In the genomic region with DNA sequence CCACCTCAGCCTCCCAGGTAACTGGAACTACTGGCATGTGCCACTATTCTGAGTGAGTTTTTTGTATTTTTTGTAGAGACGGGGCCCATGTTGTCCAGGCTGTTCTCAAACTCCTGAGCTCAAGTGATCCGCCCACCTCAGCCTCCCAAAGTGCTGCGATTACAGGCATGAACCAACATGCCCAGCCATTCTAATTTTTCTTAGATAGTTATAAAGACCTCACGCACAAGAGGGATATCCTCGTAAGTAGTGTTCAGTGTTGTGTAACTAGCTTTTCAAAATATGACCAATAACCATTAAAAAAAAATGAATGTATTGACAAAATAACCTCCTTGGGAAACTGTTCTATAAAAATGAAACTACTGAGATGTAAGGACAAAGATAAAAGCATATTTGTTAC, we compare ENCODE assay signal across 26 cellular contexts.
A peak's percentile ranks its signal among the peaks of the same experiment; 100 is the strongest.
DNase-seq lines count a peak whose midpoint lies in the region; ATAC-seq, FAIRE-seq and TF ChIP-seq lines count a peak whose summit lies in the region.
"Had no signal": no experiment of that assay in that cellular context is flagged by ENCODE, and none has a peak within 500 bp of the region (broad histone marks: within the 10 kb centered on the region; RNA-seq: fewer than 3 reads in every experiment).

No MANE protein-coding gene starts in this region.

- no peaks in the 10 kb centered on the region for H3K9me2 ChIP-seq in SK-N-SH

- TF ChIP-seq RAD21 in SK-N-SH (IDR thresholded peaks at IDR 0.05; ENCODE audit: low read length), result no peak

- H3K9me3 Mint-ChIP-seq in WTC11, result peaks cover 13% of the 10 kb centered on the region
- H3K9me3 Mint-ChIP-seq in activated CD4-positive, alpha-beta T cell treated with anti-CD3 and anti-CD28 coated beads, Interleukin-2, amount 10 ng/mL, durations not matched to agents 24 days and 14 days, result peaks cover 6% of the 10 kb centered on the region
- H3K9me3 Mint-ChIP-seq: HFFc6 had no signal

- no peak overlapping the region for H3K4me3 Mint-ChIP-seq in WTC11
- H3K4me3 Mint-ChIP-seq in activated CD4-positive, alpha-beta T cell treated with anti-CD3 and anti-CD28 coated beads, Interleukin-2, amount 10 ng/mL, durations not matched to agents 24 days and 14 days, result no peak overlapping the region
- H3K4me3 Mint-ChIP-seq: CD4-positive, CD25-positive, alpha-beta regulatory T cell; CD8-positive, alpha-beta memory T cell; HFFc6 had no signal

- TF ChIP-seq CTCF in SK-N-SH (IDR thresholded peaks at IDR 0.05), result no peak
- TF ChIP-seq CTCF in WTC11 (IDR thresholded peaks at IDR 0.05), result no peak
- no peak for TF ChIP-seq CTCF in foreskin keratinocyte (conservative IDR thresholded peaks at IDR 0.05)

- no peak overlapping the region for H3K9ac ChIP-seq in SK-N-SH

- peak overlapping the region; percentile 26; the same call in 1 of the 2 replicates for H3K4me2 ChIP-seq in SK-N-SH

- ATAC-seq in SK-N-SH treated with all-trans-retinoic acid at 6 μM for 48 hours (no peak), WTC11 (no peak), foreskin keratinocyte (no peak)
- ATAC-seq: HCT116, K562 had no signal

- CTCF ChIA-PET in SK-N-SH (lab: Yijun Ruan, JAX) (interaction anchor here (1.1 to 2.2 kb wide), 2 partner anchors 11 to 13 kb away, joined by 4 to 5 read pairs; no protein-coding TSS in a partner anchor), WTC11 (lab: Charles Lee) (no interaction called here)

- no peaks in the 10 kb centered on the region for H4K20me1 ChIP-seq in SK-N-SH (ENCODE audit: insufficient read depth)

- intact Hi-C loops in activated CD4-positive, alpha-beta T cell treated with anti-CD3 and anti-CD28 coated beads, Interleukin-2, amount 10 ng/mL, durations not matched to agents 24 days and 14 days (cut with micrococcal nuclease), result no loop called here

- peak overlapping the region; percentile 1; the same call in 1 of the 2 replicates for H3K27ac Mint-ChIP-seq in WTC11
- H3K27ac Mint-ChIP-seq in activated CD4-positive, alpha-beta T cell treated with anti-CD3 and anti-CD28 coated beads, Interleukin-2, amount 10 ng/mL, durations not matched to agents 24 days and 14 days, result no peak overlapping the region
- H3K27ac Mint-ChIP-seq: CD4-positive, CD25-positive, alpha-beta regulatory T cell; CD8-positive, alpha-beta memory T cell; HFFc6 had no signal

- no peaks in the 10 kb centered on the region for H3K27me3 ChIP-seq in SK-N-SH (ENCODE audit: insufficient read depth)
- no peaks in the 10 kb centered on the region for H3K27me3 ChIP-seq in foreskin keratinocyte
- H3K27me3 ChIP-seq: BE2C had no signal

- no peak overlapping the region for H3K27ac ChIP-seq in SK-N-SH (ENCODE audit: low read depth in 2 of 2, low read length in 1 of 2)
- H3K27ac ChIP-seq in foreskin keratinocyte, result no peak overlapping the region

- WGBS in SK-N-SH (ENCODE audit: low lambda C conversion rate), result 52% methylated on average over 5 of the region's 5 CpGs

- H3F3A ChIP-seq in SK-N-SH (replicated peaks; ENCODE audit: insufficient read depth), result no peaks in the 10 kb centered on the region

- H3K36me3 Mint-ChIP-seq in WTC11, result no peaks in the 10 kb centered on the region; the same call in 1 of the 2 replicates
- no peaks in the 10 kb centered on the region for H3K36me3 Mint-ChIP-seq in activated CD4-positive, alpha-beta T cell treated with anti-CD3 and anti-CD28 coated beads, Interleukin-2, amount 10 ng/mL, durations not matched to agents 24 days and 14 days (ENCODE audit: low read depth)
- H3K36me3 Mint-ChIP-seq: CD4-positive, CD25-positive, alpha-beta regulatory T cell; CD8-positive, alpha-beta memory T cell had no signal

- DNase-seq in SK-N-SH (no peak), H54 (ENCODE audit: insufficient read length, low spot score) (no peak), WTC11 (ENCODE audit: low spot score) (no peak), foreskin keratinocyte (peak; percentile 11 to 52), GDM1 (lab: John Stamatoyannopoulos, UW) (no peak), DMS79 treated with DMSO at 0.1 percent for 48 hours (lab: John Stamatoyannopoulos, UW) (no peak)
- DNase-seq in activated CD4-positive, alpha-beta T cell treated with anti-CD3 and anti-CD28 coated beads, Interleukin-2, amount 10 ng/mL, durations not matched to agents 24 days and 14 days, result no peak
- DNase-seq: ACHN; BE2C; C1 segment of cervical spinal cord; CD4-positive, CD25-positive, alpha-beta regulatory T cell; CD8-positive, alpha-beta memory T cell; COR-L47; DMS 273 treated with DMSO at 0.1 percent for 48 hours; DMS53; H7; HFFc6; IMR-90 had no signal

- TF ChIP-seq EP300 in SK-N-SH (IDR thresholded peaks at IDR 0.05; ENCODE audit: borderline replicate concordance in 1 of 2, low read depth in 1 of 2, low read length in 1 of 2), result no peak

- peak; percentile 41 for FAIRE-seq in H54 (lab: Jason Lieb, UNC)
- FAIRE-seq: A204.1, G401.6, GM12892, GM18507, HTR-8/SVneo, K562 had no signal

- H3K4me1 Mint-ChIP-seq in WTC11, result no peaks in the 10 kb centered on the region
- no peaks in the 10 kb centered on the region for H3K4me1 Mint-ChIP-seq in activated CD4-positive, alpha-beta T cell treated with anti-CD3 and anti-CD28 coated beads, Interleukin-2, amount 10 ng/mL, durations not matched to agents 24 days and 14 days
- H3K4me1 Mint-ChIP-seq: CD4-positive, CD25-positive, alpha-beta regulatory T cell; CD8-positive, alpha-beta memory T cell had no signal

- H3K4me3 ChIP-seq in SK-N-SH (ENCODE audit: low read depth in 2 of 2, low read length in 1 of 2), result no peak overlapping the region
- H3K4me3 ChIP-seq: K562 had no signal

- H3K4me1 ChIP-seq in SK-N-SH (ENCODE audit: control insufficient read depth in 1 of 2, insufficient read depth in 2 of 2, low read depth in 1 of 2, low read length in 1 of 2), result no peaks in the 10 kb centered on the region
- no peaks in the 10 kb centered on the region for H3K4me1 ChIP-seq in foreskin keratinocyte
- H3K4me1 ChIP-seq: BE2C had no signal

- POLR2A ChIA-PET in SK-N-SH (lab: Yijun Ruan, JAX), result no interaction called here
- POLR2A ChIA-PET in WTC11 (lab: Charles Lee), result no interaction called here

- peaks cover 9% of the 10 kb centered on the region for H3K27me3 Mint-ChIP-seq in WTC11 (ENCODE audit: low read depth)
- no peaks in the 10 kb centered on the region for H3K27me3 Mint-ChIP-seq in activated CD4-positive, alpha-beta T cell treated with anti-CD3 and anti-CD28 coated beads, Interleukin-2, amount 10 ng/mL, durations not matched to agents 24 days and 14 days
- H3K27me3 Mint-ChIP-seq: CD4-positive, CD25-positive, alpha-beta regulatory T cell; CD8-positive, alpha-beta memory T cell had no signal

- no peaks in the 10 kb centered on the region for H3K79me2 ChIP-seq in SK-N-SH (ENCODE audit: insufficient read depth)

- no peak for TF ChIP-seq POLR2A in H54 (IDR thresholded peaks at IDR 0.05; ENCODE audit: low read depth, low read length)

- H3K36me3 ChIP-seq in SK-N-SH (replicated peaks in 1 of 2; ENCODE audit: control insufficient read depth in 1 of 2, insufficient read depth in 2 of 2, low read length in 1 of 2), result no peaks in the 10 kb centered on the region
- H3K36me3 ChIP-seq: BE2C had no signal

- peak overlapping the region; percentile 32; the same call in 1 of the 2 replicates for H2AFZ ChIP-seq in SK-N-SH (ENCODE audit: low read depth)

- no peaks in the 10 kb centered on the region for H3K9me3 ChIP-seq in SK-N-SH
- H3K9me3 ChIP-seq: BE2C had no signal

TF ChIP-seq in SK-N-SH treated with all-trans-retinoic acid at 6 μM for 48 hours, 23 proteins besides CTCF, POLR2A, EP300 and RAD21 (continues in another document):
- TF ChIP-seq ZFP3 (CRISPR knock-in tag; IDR thresholded peaks at IDR 0.05) (no peak), CSDC2 (CRISPR knock-in tag; IDR thresholded peaks at IDR 0.05) (no peak), ZNF565 (CRISPR knock-in tag; conservative IDR thresholded peaks at IDR 0.05; ENCODE audit: low read depth) (no peak), TOX (CRISPR knock-in tag; IDR thresholded peaks at IDR 0.05; ENCODE audit: borderline replicate concordance) (no peak), PATZ1 (CRISPR knock-in tag; IDR thresholded peaks at IDR 0.05; ENCODE audit: borderline replicate concordance) (no peak), ZFP30 (CRISPR knock-in tag; IDR thresholded peaks at IDR 0.05) (no peak)

TF ChIP-seq in WTC11, 78 proteins besides CTCF, POLR2A, EP300 and RAD21:
- TF ChIP-seq ZNF263 (CRISPR knock-in tag; IDR thresholded peaks at IDR 0.05; ENCODE audit: low read depth) (no peak), NFE2L1 (CRISPR knock-in tag; IDR thresholded peaks at IDR 0.05) (no peak), CREB1 (CRISPR knock-in tag; IDR thresholded peaks at IDR 0.05) (no peak), ZNF423 (CRISPR knock-in tag; IDR thresholded peaks at IDR 0.05) (no peak)

Comparison
In these comparisons a context has a peak if more than half of its experiments do, and no peak if none do; other contexts are left out.
1. DNase-seq: peak in foreskin keratinocyte (2 of 2); none in SK-N-SH (single experiment), H54 (single experiment), WTC11 (single experiment), GDM1 (single experiment), activated CD4-positive, alpha-beta T cell treated with anti-CD3 and anti-CD28 coated beads, Interleukin-2, amount 10 ng/mL, durations not matched to agents 24 days and 14 days (single experiment) and DMS79 treated with DMSO at 0.1 percent for 48 hours (single experiment).